ENCODE assay signal across 25 cellular contexts in genomic region chr7:82839063-82839462, GRCh38.
DNase-seq lines count a peak whose midpoint lies in the region; ATAC-seq and TF ChIP-seq lines count a peak whose summit lies in the region.
"Had no signal": no experiment of that assay in that cellular context is flagged by ENCODE, and none has a peak within 500 bp of the region (broad histone marks: within the 10 kb centered on the region; RNA-seq: fewer than 3 reads in every experiment).

No MANE protein-coding gene starts in this region.

- peaks cover 3% of the 10 kb centered on the region for H3K9me3 Mint-ChIP-seq in neural crest cell
- peaks cover 0 to 1% (median 0%) of the 10 kb centered on the region in 7 donors for H3K9me3 Mint-ChIP-seq in CD14-positive monocyte
- peaks cover 16% of the 10 kb centered on the region for H3K9me3 Mint-ChIP-seq in osteocyte (ENCODE audit: unreplicated experiment)

- no peaks in the 10 kb centered on the region for H3K27me3 Mint-ChIP-seq in neural crest cell (ENCODE audit: low read depth)
- H3K27me3 Mint-ChIP-seq in CD14-positive monocyte (ENCODE audit: low read depth in 3 of 3): no peaks in the 10 kb centered on the region
- H3K27me3 Mint-ChIP-seq in osteocyte (ENCODE audit: unreplicated experiment): no peaks in the 10 kb centered on the region
- H3K27me3 Mint-ChIP-seq: CD4-positive, alpha-beta T cell; IgD-negative memory B cell; T-cell had no signal

- no peaks in the 10 kb centered on the region for H3K9me2 ChIP-seq in SK-N-SH

- no peak for TF ChIP-seq EP300 in SK-N-SH (IDR thresholded peaks at IDR 0.05; ENCODE audit: borderline replicate concordance in 1 of 2, low read depth in 1 of 2, low read length in 1 of 2)

- H3K4me3 ChIP-seq in HUES48 (ENCODE audit: low read depth, low read length) (no peak overlapping the region), SK-N-SH (ENCODE audit: low read depth in 2 of 2, low read length in 1 of 2) (no peak overlapping the region), H7 (ENCODE audit: insufficient read depth, low read depth, low read length) (no peak overlapping the region)
- H3K4me3 ChIP-seq: BLaER1, GM12878 had no signal

- no peak for TF ChIP-seq RAD21 in SK-N-SH (IDR thresholded peaks at IDR 0.05; ENCODE audit: low read length)

- peaks cover 2% of the 10 kb centered on the region for H3K36me3 Mint-ChIP-seq in neural crest cell (ENCODE audit: low read depth)
- H3K36me3 Mint-ChIP-seq in CD14-positive monocyte: no peaks in the 10 kb centered on the region
- no peaks in the 10 kb centered on the region for H3K36me3 Mint-ChIP-seq in osteocyte (ENCODE audit: unreplicated experiment)
- H3K36me3 Mint-ChIP-seq: IgD-negative memory B cell, T-cell had no signal

- peak overlapping the region; percentile 76; the same call in 1 of the 2 replicates for H2AFZ ChIP-seq in SK-N-SH (ENCODE audit: low read depth)

- intact Hi-C loops in CD14-positive monocyte (cut with micrococcal nuclease): no loop called here

- TF ChIP-seq CTCF in SK-N-SH (IDR thresholded peaks at IDR 0.05): no peak
- no peak for TF ChIP-seq CTCF in neural crest cell (conservative IDR thresholded peaks at IDR 0.05)
- TF ChIP-seq CTCF in CD14-positive monocyte (IDR thresholded peaks at IDR 0.05): no peak
- no peak for TF ChIP-seq CTCF in osteocyte (IDR thresholded peaks at IDR 0.05)

- peaks cover 19% of the 10 kb centered on the region for H3K4me1 ChIP-seq in HUES48 (ENCODE audit: control insufficient read depth, insufficient read depth, low read length)
- peaks cover 14 to 28% of the 10 kb centered on the region in 2 experiments; a peak in 3 of 4 replicates for H3K4me1 ChIP-seq in SK-N-SH (ENCODE audit: control insufficient read depth in 1 of 2, insufficient read depth in 2 of 2, low read depth in 1 of 2, low read length in 1 of 2)
- H3K4me1 ChIP-seq: BLaER1 had no signal

- H3K79me2 ChIP-seq in SK-N-SH (ENCODE audit: insufficient read depth): no peaks in the 10 kb centered on the region

- no peak for ATAC-seq in GM19467 (IDR thresholded peaks at IDR 0.05; ENCODE audit: unreplicated experiment)
- ATAC-seq: GM12878, T-cell had no signal

- H3F3A ChIP-seq in SK-N-SH (replicated peaks; ENCODE audit: insufficient read depth): peaks cover 4% of the 10 kb centered on the region

- no peaks in the 10 kb centered on the region for H4K20me1 ChIP-seq in SK-N-SH (ENCODE audit: insufficient read depth)
- H4K20me1 ChIP-seq: BLaER1 had no signal

- no peaks in the 10 kb centered on the region for H3K36me3 ChIP-seq in HUES48 (ENCODE audit: control insufficient read depth, insufficient read depth, low read length)
- no peaks in the 10 kb centered on the region for H3K36me3 ChIP-seq in SK-N-SH (replicated peaks in 1 of 2; ENCODE audit: control insufficient read depth in 1 of 2, insufficient read depth in 2 of 2, low read length in 1 of 2)
- H3K36me3 ChIP-seq in H7 (replicated peaks; ENCODE audit: control insufficient read depth, insufficient read depth, low read length): no peaks in the 10 kb centered on the region
- H3K36me3 ChIP-seq: BLaER1 had no signal

- DNase-seq in A172 (ENCODE audit: low spot score) (peak; percentile 7), SK-N-SH (no peak), neural crest cell (ENCODE audit: low read depth, low spot score) (no peak), CD14-positive monocyte (ENCODE audit: low spot score) (no peak), H7 (no peak), osteocyte (ENCODE audit: extremely low spot score, unreplicated experiment) (no peak)
- DNase-seq: CD4-positive, alpha-beta T cell; COR-L47; DMS 273 treated with DMSO at 0.1 percent for 48 hours; DMS79; GDM1; NCI-H1048; NCI-H1417; NCI-H1694; NCI-H2029 treated with DMSO at 0.1 percent for 48 hours; NCI-H2227 treated with DMSO at 0.1 percent for 48 hours; NCI-H510A; T-cell had no signal

- no peak overlapping the region for H3K27ac Mint-ChIP-seq in neural crest cell (ENCODE audit: unreplicated experiment)
- no peak overlapping the region for H3K27ac Mint-ChIP-seq in CD14-positive monocyte
- H3K27ac Mint-ChIP-seq in osteocyte (ENCODE audit: unreplicated experiment): no peak overlapping the region
- H3K27ac Mint-ChIP-seq: CD4-positive, alpha-beta T cell; IgD-negative memory B cell; T-cell had no signal

- H3K27ac ChIP-seq in HUES48 (ENCODE audit: low read depth, low read length) (peak overlapping the region; percentile 49), SK-N-SH (ENCODE audit: low read depth in 2 of 2, low read length in 1 of 2) (peak overlapping the region; percentile 4 to 90; a peak in 2 of 4 replicates)
- H3K27ac ChIP-seq: 22Rv1, BLaER1, KMS-11 had no signal

- H3K9ac ChIP-seq in HUES48 (ENCODE audit: low read depth, low read length) (no peak overlapping the region), SK-N-SH (no peak overlapping the region)
- H3K9ac ChIP-seq: BLaER1, KMS-11 had no signal

- CTCF ChIA-PET in SK-N-SH (lab: Yijun Ruan, JAX): interaction anchor here (1.0 to 1.4 kb wide), 4 partner anchors 28 to 432 kb away, joined by 3 to 5 read pairs (median 4); no protein-coding TSS in a partner anchor

- H3K27me3 ChIP-seq in HUES48 (ENCODE audit: control insufficient read depth, insufficient read depth, low read length): no peaks in the 10 kb centered on the region
- no peaks in the 10 kb centered on the region for H3K27me3 ChIP-seq in SK-N-SH (ENCODE audit: insufficient read depth)
- H3K27me3 ChIP-seq in H7 (ENCODE audit: control insufficient read depth, insufficient read depth, low read length): no peaks in the 10 kb centered on the region
- H3K27me3 ChIP-seq: BLaER1 had no signal

- no peaks in the 10 kb centered on the region for H3K9me3 ChIP-seq in HUES48 (ENCODE audit: control insufficient read depth, insufficient read depth, low read length)
- H3K9me3 ChIP-seq in SK-N-SH: 0 out of 2 replicates have a peak, but pooled peaks cover 6% of the 10 kb centered on the region
- H3K9me3 ChIP-seq: BLaER1 had no signal

- H3K4me3 Mint-ChIP-seq in neural crest cell (peak overlapping the region; percentile 20), CD14-positive monocyte (no peak overlapping the region), osteocyte (ENCODE audit: unreplicated experiment) (no peak overlapping the region)
- H3K4me3 Mint-ChIP-seq: CD4-positive, alpha-beta T cell; IgD-negative memory B cell; T-cell had no signal

- H3K4me1 Mint-ChIP-seq in neural crest cell (peaks cover 26% of the 10 kb centered on the region), CD14-positive monocyte (no peaks in the 10 kb centered on the region), osteocyte (ENCODE audit: unreplicated experiment) (peaks cover 15% of the 10 kb centered on the region)
- H3K4me1 Mint-ChIP-seq: IgD-negative memory B cell, T-cell had no signal

- POLR2A ChIA-PET in SK-N-SH (lab: Yijun Ruan, JAX): no interaction called here

- peak overlapping the region; percentile 33 for H3K4me2 ChIP-seq in SK-N-SH
- H3K4me2 ChIP-seq: BLaER1 had no signal

TF ChIP-seq in SK-N-SH, 30 proteins besides CTCF, POLR2A, EP300 and RAD21:
- TF ChIP-seq, protein P1, sequence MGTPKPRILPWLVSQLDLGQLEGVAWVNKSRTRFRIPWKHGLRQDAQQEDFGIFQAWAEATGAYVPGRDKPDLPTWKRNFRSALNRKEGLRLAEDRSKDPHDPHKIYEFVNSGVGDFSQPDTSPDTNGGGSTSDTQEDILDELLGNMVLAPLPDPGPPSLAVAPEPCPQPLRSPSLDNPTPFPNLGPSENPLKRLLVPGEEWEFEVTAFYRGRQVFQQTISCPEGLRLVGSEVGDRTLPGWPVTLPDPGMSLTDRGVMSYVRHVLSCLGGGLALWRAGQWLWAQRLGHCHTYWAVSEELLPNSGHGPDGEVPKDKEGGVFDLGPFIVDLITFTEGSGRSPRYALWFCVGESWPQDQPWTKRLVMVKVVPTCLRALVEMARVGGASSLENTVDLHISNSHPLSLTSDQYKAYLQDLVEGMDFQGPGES (IDR thresholded peaks at IDR 0.05; ENCODE audit: low read depth, low read length): no peak
- no peak for TF ChIP-seq JUND (IDR thresholded peaks at IDR 0.05)
